ENCODE assay signal across 8 cellular contexts in the genomic region with DNA sequence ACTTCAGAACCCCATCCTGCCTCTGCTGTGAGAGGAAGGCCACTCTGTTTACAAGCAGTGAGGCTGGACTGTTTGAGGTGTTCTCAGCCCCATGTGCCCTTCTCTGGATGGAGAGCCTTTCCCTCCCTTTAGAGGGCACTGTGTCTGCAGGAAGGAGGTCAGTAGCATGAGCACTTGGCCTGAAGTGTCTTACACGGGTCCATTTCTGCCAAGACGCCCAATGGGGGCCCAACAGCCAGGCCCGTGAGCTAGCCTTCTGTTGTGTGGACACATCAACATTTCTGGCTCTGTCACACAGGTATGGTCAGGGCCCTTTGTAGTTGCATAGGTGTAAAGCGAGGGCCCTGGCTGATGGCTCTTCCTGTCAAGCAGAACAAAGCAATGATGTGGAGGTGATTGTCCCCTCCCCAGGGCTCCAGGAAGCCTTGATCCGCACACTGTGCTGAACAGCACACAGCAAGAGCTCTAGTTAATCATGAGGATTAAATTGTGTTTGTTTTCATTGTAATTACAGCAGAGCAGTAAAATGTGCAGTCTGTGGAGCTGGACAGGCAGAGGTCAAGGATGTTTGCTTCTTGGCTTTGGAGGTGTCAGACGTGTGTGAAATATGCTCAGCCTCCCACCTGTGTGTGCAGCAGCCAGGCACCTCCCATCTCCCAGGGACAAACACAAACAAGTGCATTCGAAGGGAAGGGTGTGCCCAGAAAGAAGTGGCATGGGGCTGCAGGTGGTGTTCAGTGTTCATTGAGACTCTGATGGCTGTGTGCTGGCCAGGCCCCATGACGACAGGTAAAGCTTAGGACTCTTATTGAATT.
DNase-seq lines count a peak whose midpoint lies in the region; ATAC-seq and TF ChIP-seq lines count a peak whose summit lies in the region.

No MANE protein-coding gene starts in this region.

- no peak overlapping the region for H3K27ac ChIP-seq in right cardiac atrium (ENCODE audit: low read length)

- DNase-seq in left cardiac atrium (peak; percentile 8), right cardiac atrium (no peak), NCI-H510A (lab: John Stamatoyannopoulos, UW) (peak; percentile 81), fibroblast of mammary gland (ENCODE audit: low read depth) (peak; percentile 37), GM19240 (ENCODE audit: insufficient read length, low spot score) (no peak), dedifferentiated amniotic fluid mesenchymal stem cell (ENCODE audit: extremely low spot score) (no peak)

- intact Hi-C loops in left cardiac atrium (cut with DNase I) (no loop called here), right cardiac atrium (cut with DNase I) (loop anchor here in 1 of 4 donors (10.0 kb wide), 1 partner anchor 244 kb away; no protein-coding TSS in a partner anchor)

- 76% methylated on average over 8 of the region's 8 CpGs for WGBS in right cardiac atrium

- no peak for ATAC-seq in left cardiac atrium
- no peak for ATAC-seq in right cardiac atrium
- no peak for ATAC-seq in HG03457 (IDR thresholded peaks at IDR 0.05; ENCODE audit: unreplicated experiment)
- no peak for ATAC-seq in HG03378 (IDR thresholded peaks at IDR 0.05; ENCODE audit: unreplicated experiment)

- no peak overlapping the region for H3K4me3 ChIP-seq in right cardiac atrium (ENCODE audit: low read length)
- H3K4me3 ChIP-seq in fibroblast of mammary gland (ENCODE audit: control insufficient read depth, low read depth, low read length) = no peak overlapping the region

- no peaks in the 10 kb centered on the region for H3K27me3 ChIP-seq in right cardiac atrium (ENCODE audit: control insufficient read depth, insufficient read depth)

- TF ChIP-seq CTCF in fibroblast of mammary gland (conservative IDR thresholded peaks at IDR 0.05; ENCODE audit: control insufficient read depth, insufficient read depth, low read depth, low read length) = peak; percentile 36

- no peaks in the 10 kb centered on the region for H3K9me3 ChIP-seq in right cardiac atrium (ENCODE audit: control insufficient read depth, low read length)

- H3K4me1 ChIP-seq in right cardiac atrium (ENCODE audit: control insufficient read depth, insufficient read depth, low read length) = peaks cover 27% of the 10 kb centered on the region

Comparison
In these comparisons a context has a peak if more than half of its experiments do, and no peak if none do; other contexts are left out.
1. DNase-seq: peak in left cardiac atrium (single experiment), NCI-H510A (single experiment) and fibroblast of mammary gland (single experiment); none in right cardiac atrium (0 of 3), GM19240 (single experiment) and dedifferentiated amniotic fluid mesenchymal stem cell (single experiment).